Comparison of ENCODE assay signal across 24 cellular contexts in the genomic region with DNA sequence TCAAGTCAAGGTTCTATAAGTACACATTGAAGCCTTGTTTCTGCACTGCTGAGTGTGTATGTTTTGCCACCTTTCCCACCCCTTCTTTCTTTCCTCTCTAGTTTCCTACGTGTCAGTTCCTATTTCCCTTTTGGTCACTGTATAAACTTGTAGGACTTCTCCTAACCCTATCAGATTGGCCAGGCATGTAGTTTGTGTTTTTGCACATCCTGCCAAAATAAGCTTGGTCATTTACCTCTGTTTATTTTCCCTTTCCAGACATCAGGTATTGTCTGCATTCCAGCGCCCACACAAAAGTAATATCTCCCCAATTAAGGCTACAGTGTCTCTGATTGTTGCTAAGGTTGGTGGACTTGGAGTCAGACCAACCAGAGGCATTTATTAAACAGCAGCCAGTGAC.
DNase-seq lines count a peak whose midpoint lies in the region; ATAC-seq, FAIRE-seq and TF ChIP-seq lines count a peak whose summit lies in the region.
"Had no signal": no experiment of that assay in that cellular context is flagged by ENCODE, and none has a peak within 500 bp of the region (broad histone marks: within the 10 kb centered on the region; RNA-seq: fewer than 3 reads in every experiment).

No MANE protein-coding gene starts in this region.

- CTCF ChIA-PET in endothelial cell of umbilical vein (lab: Charles Lee) = no interaction called here

- H3K4me3 ChIP-seq in GM23338 = no peak overlapping the region
- no peak overlapping the region for H3K4me3 ChIP-seq in endothelial cell of umbilical vein (replicated peaks in 1 of 3; ENCODE audit: insufficient read depth in 1 of 3, low read depth in 1 of 3, low read length in 3 of 3)
- H3K4me3 ChIP-seq: BLaER1, SJSA1 had no signal

- no peak overlapping the region for H3K4me3 Mint-ChIP-seq in GM23338
- H3K4me3 Mint-ChIP-seq: CD4-positive, alpha-beta T cell; IgD-negative memory B cell had no signal

- no peak overlapping the region for H3K4me2 ChIP-seq in GM23338
- H3K4me2 ChIP-seq in endothelial cell of umbilical vein (ENCODE audit: insufficient read depth, low read length) = peak overlapping the region; percentile 69
- H3K4me2 ChIP-seq: BLaER1 had no signal

- H3K27me3 Mint-ChIP-seq in GM23338 (ENCODE audit: insufficient read depth, low read depth, poor library complexity) = no peaks in the 10 kb centered on the region
- H3K27me3 Mint-ChIP-seq: CD4-positive, alpha-beta T cell; IgD-negative memory B cell had no signal

- H3K4me1 Mint-ChIP-seq in GM23338 = no peaks in the 10 kb centered on the region

- H3K9ac ChIP-seq in endothelial cell of umbilical vein (replicated peaks; ENCODE audit: extremely low read depth, insufficient read depth, low read length) = peak overlapping the region; percentile 11
- H3K9ac ChIP-seq: BLaER1 had no signal

- no peaks in the 10 kb centered on the region for H3K9me3 ChIP-seq in endothelial cell of umbilical vein (replicated peaks; ENCODE audit: control insufficient read depth, insufficient read depth, low read length)
- H3K9me3 ChIP-seq: SJSA1 had no signal

- dilution Hi-C loops in endothelial cell of umbilical vein (cut with MboI; ENCODE audit: extremely low pct_ligation_motif_present, low sequenced_read_pairs) = no loop called here

- peak; percentile 37 for TF ChIP-seq POLR2A in endothelial cell of umbilical vein (IDR thresholded peaks at IDR 0.05; ENCODE audit: low read depth, low read length)

- no peaks in the 10 kb centered on the region for H3F3A ChIP-seq in GM23338 (replicated peaks; ENCODE audit: low read depth)

- no peaks in the 10 kb centered on the region for H3K4me1 ChIP-seq in GM23338 (ENCODE audit: insufficient read depth)
- H3K4me1 ChIP-seq in endothelial cell of umbilical vein (ENCODE audit: control insufficient read depth, extremely low read depth, insufficient read depth, low read length) = peaks cover 14% of the 10 kb centered on the region
- H3K4me1 ChIP-seq: SJSA1 had no signal

- H3K27ac Mint-ChIP-seq in GM23338 = no peak overlapping the region
- H3K27ac Mint-ChIP-seq: CD4-positive, alpha-beta T cell; IgD-negative memory B cell had no signal

- TF ChIP-seq CTCF in GM23338 (conservative IDR thresholded peaks at IDR 0.05; ENCODE audit: low read depth in 2 of 2) = no peak
- TF ChIP-seq CTCF in endothelial cell of umbilical vein (IDR thresholded peaks at IDR 0.05; ENCODE audit: extremely low read depth in 1 of 2, insufficient read depth in 1 of 2, low read depth in 1 of 2, low read length in 2 of 2) = no peak

- peak; percentile 77 for FAIRE-seq in endothelial cell of umbilical vein (lab: Jason Lieb, UNC)
- FAIRE-seq: GM12891, RCC 7860 had no signal

- H3K79me2 ChIP-seq in GM23338 (replicated peaks; ENCODE audit: insufficient read depth) (no peaks in the 10 kb centered on the region), endothelial cell of umbilical vein (ENCODE audit: control insufficient read depth, insufficient read depth, low read length) (no peaks in the 10 kb centered on the region)

- peaks cover 7% of the 10 kb centered on the region; the same call in 1 of the 3 replicates for H3K36me3 Mint-ChIP-seq in GM23338 (ENCODE audit: low read depth)
- H3K36me3 Mint-ChIP-seq: IgD-negative memory B cell had no signal

- POLR2A ChIA-PET in endothelial cell of umbilical vein (lab: Charles Lee) = no interaction called here

- H2AFZ ChIP-seq in GM23338 = 0 out of 2 replicates have a peak overlapping the region, but pooled peaks have one; percentile 63
- peak overlapping the region; percentile 62 for H2AFZ ChIP-seq in endothelial cell of umbilical vein (ENCODE audit: low read depth, low read length)

- intact Hi-C loops in endothelial cell of umbilical vein (cut with micrococcal nuclease) = loop anchor here (1.0 to 5.0 kb wide), 4 partner anchors 42 to 265 kb away; no protein-coding TSS in a partner anchor

- H3K27ac ChIP-seq in GM23338 (ENCODE audit: low read depth) (no peak overlapping the region), endothelial cell of umbilical vein (ENCODE audit: insufficient read depth, low read depth, low read length) (peak overlapping the region; percentile 66)
- H3K27ac ChIP-seq: BLaER1, SJSA1 had no signal

- H3K36me3 ChIP-seq in GM23338 (ENCODE audit: insufficient read depth) (no peaks in the 10 kb centered on the region), endothelial cell of umbilical vein (ENCODE audit: control insufficient read depth in 2 of 2, extremely low read depth in 1 of 2, insufficient read depth in 2 of 2, low read length in 2 of 2) (no peaks in the 10 kb centered on the region)
- H3K36me3 ChIP-seq: BLaER1, SJSA1 had no signal

- BruUV-seq in endothelial cell of umbilical vein (replicated peaks; lab: Mats Ljungman, UMichigan) = no TSS peak

- H3K9me2 ChIP-seq in GM23338 (ENCODE audit: insufficient read depth) = peaks cover 17% of the 10 kb centered on the region

- H3K9me3 Mint-ChIP-seq in GM23338 = peaks cover 5% of the 10 kb centered on the region

- H3K27me3 ChIP-seq in GM23338 (ENCODE audit: insufficient read depth) = no peaks in the 10 kb centered on the region
- H3K27me3 ChIP-seq in endothelial cell of umbilical vein (ENCODE audit: control insufficient read depth in 2 of 2, insufficient read depth in 2 of 2, low read length in 2 of 2) = no peaks in the 10 kb centered on the region
- H3K27me3 ChIP-seq: BLaER1, SJSA1 had no signal

- DNase-seq in GM23338 (ENCODE audit: low spot score) (no peak), astrocyte of the hippocampus (ENCODE audit: low read depth, low spot score) (peak; percentile 76), endothelial cell of umbilical vein (ENCODE audit: low read depth, low spot score) (peak; percentile 96), pulmonary artery endothelial cell (ENCODE audit: low read depth, low spot score) (peak; percentile 78), mesenteric fat pad (ENCODE audit: low spot score) (no peak), mucosa of gallbladder (ENCODE audit: low spot score) (no peak)
- DNase-seq in stimulated activated CD4-positive, alpha-beta T cell treated with anti-CD3 and anti-CD28 coated beads, Interleukin-12 subunit alpha, Interleukin-12 subunit beta, amount 100 ng/mL, for 4 hours = no peak
- DNase-seq: CD4-positive, alpha-beta T cell; COR-L47; DND-41; GOT3; MV-4-11; NCI-H1417; NCI-H1694 treated with DMSO at 0.1 percent for 48 hours; NCI-H2107; NCI-H446 treated with DMSO at 0.1 percent for 48 hours; NCI-H526 treated with DMSO at 0.1 percent for 48 hours; OCI-M1 had no signal

- H4K20me1 ChIP-seq in GM23338 (replicated peaks; ENCODE audit: insufficient read depth) (no peaks in the 10 kb centered on the region), endothelial cell of umbilical vein (replicated peaks; ENCODE audit: control insufficient read depth, extremely low read depth, insufficient read depth, low read length) (no peaks in the 10 kb centered on the region)
- H4K20me1 ChIP-seq: BLaER1 had no signal

- no peak for ATAC-seq in GM23338
- ATAC-seq: HCT116 had no signal

- H3K9me1 ChIP-seq in endothelial cell of umbilical vein (replicated peaks; ENCODE audit: control insufficient read depth, extremely low read depth, insufficient read depth, low read length) = no peaks in the 10 kb centered on the region

TF ChIP-seq in GM23338, 12 proteins besides CTCF, POLR2A, EP300 and RAD21 (continues in another document):
- TF ChIP-seq, protein P1, sequence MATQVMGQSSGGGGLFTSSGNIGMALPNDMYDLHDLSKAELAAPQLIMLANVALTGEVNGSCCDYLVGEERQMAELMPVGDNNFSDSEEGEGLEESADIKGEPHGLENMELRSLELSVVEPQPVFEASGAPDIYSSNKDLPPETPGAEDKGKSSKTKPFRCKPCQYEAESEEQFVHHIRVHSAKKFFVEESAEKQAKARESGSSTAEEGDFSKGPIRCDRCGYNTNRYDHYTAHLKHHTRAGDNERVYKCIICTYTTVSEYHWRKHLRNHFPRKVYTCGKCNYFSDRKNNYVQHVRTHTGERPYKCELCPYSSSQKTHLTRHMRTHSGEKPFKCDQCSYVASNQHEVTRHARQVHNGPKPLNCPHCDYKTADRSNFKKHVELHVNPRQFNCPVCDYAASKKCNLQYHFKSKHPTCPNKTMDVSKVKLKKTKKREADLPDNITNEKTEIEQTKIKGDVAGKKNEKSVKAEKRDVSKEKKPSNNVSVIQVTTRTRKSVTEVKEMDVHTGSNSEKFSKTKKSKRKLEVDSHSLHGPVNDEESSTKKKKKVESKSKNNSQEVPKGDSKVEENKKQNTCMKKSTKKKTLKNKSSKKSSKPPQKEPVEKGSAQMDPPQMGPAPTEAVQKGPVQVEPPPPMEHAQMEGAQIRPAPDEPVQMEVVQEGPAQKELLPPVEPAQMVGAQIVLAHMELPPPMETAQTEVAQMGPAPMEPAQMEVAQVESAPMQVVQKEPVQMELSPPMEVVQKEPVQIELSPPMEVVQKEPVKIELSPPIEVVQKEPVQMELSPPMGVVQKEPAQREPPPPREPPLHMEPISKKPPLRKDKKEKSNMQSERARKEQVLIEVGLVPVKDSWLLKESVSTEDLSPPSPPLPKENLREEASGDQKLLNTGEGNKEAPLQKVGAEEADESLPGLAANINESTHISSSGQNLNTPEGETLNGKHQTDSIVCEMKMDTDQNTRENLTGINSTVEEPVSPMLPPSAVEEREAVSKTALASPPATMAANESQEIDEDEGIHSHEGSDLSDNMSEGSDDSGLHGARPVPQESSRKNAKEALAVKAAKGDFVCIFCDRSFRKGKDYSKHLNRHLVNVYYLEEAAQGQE (IDR thresholded peaks at IDR 0.05; ENCODE audit: unreplicated experiment) = no peak

TF ChIP-seq in endothelial cell of umbilical vein, 7 proteins besides CTCF, POLR2A, EP300 and RAD21:
- no peak for TF ChIP-seq JUN (IDR thresholded peaks at IDR 0.05; ENCODE audit: borderline replicate concordance, insufficient read depth, insufficient read length, low read depth)
- no peak for TF ChIP-seq EZH2 (IDR thresholded peaks at IDR 0.05; ENCODE audit: borderline replicate concordance, low read depth, low read length, severe bottlenecking)
- TF ChIP-seq POLR2AphosphoS5 (IDR thresholded peaks at IDR 0.05; ENCODE audit: insufficient read depth, low read depth, low read length) = peak; percentile 87
- TF ChIP-seq MYC (IDR thresholded peaks at IDR 0.05; ENCODE audit: low read depth, low read length) = no peak
- TF ChIP-seq, protein P2, sequence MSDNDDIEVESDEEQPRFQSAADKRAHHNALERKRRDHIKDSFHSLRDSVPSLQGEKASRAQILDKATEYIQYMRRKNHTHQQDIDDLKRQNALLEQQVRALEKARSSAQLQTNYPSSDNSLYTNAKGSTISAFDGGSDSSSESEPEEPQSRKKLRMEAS (IDR thresholded peaks at IDR 0.05; ENCODE audit: insufficient read depth, insufficient read length) = no peak
- peak; percentile 45 for TF ChIP-seq FOS (IDR thresholded peaks at IDR 0.05; ENCODE audit: borderline replicate concordance, insufficient read depth, low read length)
- TF ChIP-seq GATA2 (IDR thresholded peaks at IDR 0.05; ENCODE audit: insufficient read depth, insufficient read length, low read depth, low read length) = peak; percentile 94
TF ChIP-seq in endothelial cell of umbilical vein: peak in this region for 3.

Comparison
In these comparisons a context has a peak if more than half of its experiments do, and no peak if none do; other contexts are left out.
1. DNase-seq: peak in astrocyte of the hippocampus (single experiment), endothelial cell of umbilical vein (single experiment) and pulmonary artery endothelial cell (single experiment); none in GM23338 (single experiment), stimulated activated CD4-positive, alpha-beta T cell treated with anti-CD3 and anti-CD28 coated beads, Interleukin-12 subunit alpha, Interleukin-12 subunit beta, amount 100 ng/mL, for 4 hours (single experiment), mesenteric fat pad (single experiment) and mucosa of gallbladder (single experiment).